1 cellular context compared by ENCODE assay signal in the genomic region with DNA sequence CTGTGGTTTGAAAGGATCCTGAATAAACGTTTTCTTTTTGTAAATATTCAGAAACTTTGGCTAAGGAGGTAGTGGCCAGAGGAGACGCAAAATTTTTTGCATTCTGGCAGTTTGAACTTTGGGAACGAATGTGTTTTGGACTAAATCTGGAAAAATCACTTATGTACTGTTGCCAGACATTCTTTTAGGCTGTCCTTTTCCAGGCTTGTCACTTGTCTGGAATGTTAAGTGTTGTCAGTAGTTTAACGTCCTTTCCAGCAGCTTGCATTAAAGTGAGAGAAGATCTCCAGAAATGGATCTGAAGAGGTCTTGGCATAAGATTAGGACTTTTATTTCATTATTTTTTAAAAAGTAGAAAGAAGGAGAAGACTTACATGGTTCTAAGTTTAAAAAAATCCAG.
TF ChIP-seq lines count a peak whose summit lies in the region.

No MANE protein-coding gene starts in this region.

TF ChIP-seq in SK-N-SH, 30 proteins besides CTCF, POLR2A, EP300 and RAD21:
- TF ChIP-seq MAX (IDR thresholded peaks at IDR 0.05; ENCODE audit: low read depth), result no peak
- TF ChIP-seq ELF1 (IDR thresholded peaks at IDR 0.05), result no peak
- peak; percentile 87 for TF ChIP-seq FOXM1 (IDR thresholded peaks at IDR 0.05; ENCODE audit: low read depth)
- TF ChIP-seq, protein P1, sequence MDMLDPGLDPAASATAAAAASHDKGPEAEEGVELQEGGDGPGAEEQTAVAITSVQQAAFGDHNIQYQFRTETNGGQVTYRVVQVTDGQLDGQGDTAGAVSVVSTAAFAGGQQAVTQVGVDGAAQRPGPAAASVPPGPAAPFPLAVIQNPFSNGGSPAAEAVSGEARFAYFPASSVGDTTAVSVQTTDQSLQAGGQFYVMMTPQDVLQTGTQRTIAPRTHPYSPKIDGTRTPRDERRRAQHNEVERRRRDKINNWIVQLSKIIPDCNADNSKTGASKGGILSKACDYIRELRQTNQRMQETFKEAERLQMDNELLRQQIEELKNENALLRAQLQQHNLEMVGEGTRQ (IDR thresholded peaks at IDR 0.05; ENCODE audit: borderline replicate concordance, low read depth, low read length), result no peak
- no peak for TF ChIP-seq USF1 (IDR thresholded peaks at IDR 0.05; ENCODE audit: borderline replicate concordance, low read depth)
- TF ChIP-seq SMC3 (IDR thresholded peaks at IDR 0.05; ENCODE audit: low read depth, low read length), result no peak
- TF ChIP-seq FOXJ3 (CRISPR knock-in tag; IDR thresholded peaks at IDR 0.05), result no peak
- no peak for TF ChIP-seq IRF3 (IDR thresholded peaks at IDR 0.05; ENCODE audit: low read depth, low read length)
- peak; percentile 22; the same call in 1 of the 2 replicates for TF ChIP-seq TAF1 (IDR thresholded peaks at IDR 0.05; ENCODE audit: borderline replicate concordance, low read depth, low read length)
- peak; percentile 76 for TF ChIP-seq MEF2A (IDR thresholded peaks at IDR 0.05; ENCODE audit: borderline replicate concordance, low read depth)
- peak; percentile 57; the same call in 1 of the 2 replicates for TF ChIP-seq FOSL2 (IDR thresholded peaks at IDR 0.05; ENCODE audit: borderline replicate concordance, low read depth)
- TF ChIP-seq MXI1 (IDR thresholded peaks at IDR 0.05; ENCODE audit: low read depth, low read length), result no peak
- peak; percentile 91; the same call in 1 of the 2 replicates for TF ChIP-seq TEAD4 (IDR thresholded peaks at IDR 0.05; ENCODE audit: borderline replicate concordance, insufficient read depth)
- TF ChIP-seq, protein P2, sequence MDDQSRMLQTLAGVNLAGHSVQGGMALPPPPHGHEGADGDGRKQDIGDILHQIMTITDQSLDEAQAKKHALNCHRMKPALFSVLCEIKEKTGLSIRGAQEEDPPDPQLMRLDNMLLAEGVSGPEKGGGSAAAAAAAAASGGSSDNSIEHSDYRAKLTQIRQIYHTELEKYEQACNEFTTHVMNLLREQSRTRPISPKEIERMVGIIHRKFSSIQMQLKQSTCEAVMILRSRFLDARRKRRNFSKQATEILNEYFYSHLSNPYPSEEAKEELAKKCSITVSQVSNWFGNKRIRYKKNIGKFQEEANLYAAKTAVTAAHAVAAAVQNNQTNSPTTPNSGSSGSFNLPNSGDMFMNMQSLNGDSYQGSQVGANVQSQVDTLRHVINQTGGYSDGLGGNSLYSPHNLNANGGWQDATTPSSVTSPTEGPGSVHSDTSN (IDR thresholded peaks at IDR 0.05), result peak; percentile 87
- TF ChIP-seq NRF1 (IDR thresholded peaks at IDR 0.05; ENCODE audit: low read depth, low read length), result no peak
- peak; percentile 51; the same call in 1 of the 2 replicates for TF ChIP-seq POLR2AphosphoS5 (IDR thresholded peaks at IDR 0.05; ENCODE audit: low read depth, low read length)
- peak; percentile 87 for TF ChIP-seq NFIC (IDR thresholded peaks at IDR 0.05; ENCODE audit: borderline replicate concordance)
- TF ChIP-seq TCF12 (IDR thresholded peaks at IDR 0.05), result peak; percentile 85
- TF ChIP-seq, protein P3, sequence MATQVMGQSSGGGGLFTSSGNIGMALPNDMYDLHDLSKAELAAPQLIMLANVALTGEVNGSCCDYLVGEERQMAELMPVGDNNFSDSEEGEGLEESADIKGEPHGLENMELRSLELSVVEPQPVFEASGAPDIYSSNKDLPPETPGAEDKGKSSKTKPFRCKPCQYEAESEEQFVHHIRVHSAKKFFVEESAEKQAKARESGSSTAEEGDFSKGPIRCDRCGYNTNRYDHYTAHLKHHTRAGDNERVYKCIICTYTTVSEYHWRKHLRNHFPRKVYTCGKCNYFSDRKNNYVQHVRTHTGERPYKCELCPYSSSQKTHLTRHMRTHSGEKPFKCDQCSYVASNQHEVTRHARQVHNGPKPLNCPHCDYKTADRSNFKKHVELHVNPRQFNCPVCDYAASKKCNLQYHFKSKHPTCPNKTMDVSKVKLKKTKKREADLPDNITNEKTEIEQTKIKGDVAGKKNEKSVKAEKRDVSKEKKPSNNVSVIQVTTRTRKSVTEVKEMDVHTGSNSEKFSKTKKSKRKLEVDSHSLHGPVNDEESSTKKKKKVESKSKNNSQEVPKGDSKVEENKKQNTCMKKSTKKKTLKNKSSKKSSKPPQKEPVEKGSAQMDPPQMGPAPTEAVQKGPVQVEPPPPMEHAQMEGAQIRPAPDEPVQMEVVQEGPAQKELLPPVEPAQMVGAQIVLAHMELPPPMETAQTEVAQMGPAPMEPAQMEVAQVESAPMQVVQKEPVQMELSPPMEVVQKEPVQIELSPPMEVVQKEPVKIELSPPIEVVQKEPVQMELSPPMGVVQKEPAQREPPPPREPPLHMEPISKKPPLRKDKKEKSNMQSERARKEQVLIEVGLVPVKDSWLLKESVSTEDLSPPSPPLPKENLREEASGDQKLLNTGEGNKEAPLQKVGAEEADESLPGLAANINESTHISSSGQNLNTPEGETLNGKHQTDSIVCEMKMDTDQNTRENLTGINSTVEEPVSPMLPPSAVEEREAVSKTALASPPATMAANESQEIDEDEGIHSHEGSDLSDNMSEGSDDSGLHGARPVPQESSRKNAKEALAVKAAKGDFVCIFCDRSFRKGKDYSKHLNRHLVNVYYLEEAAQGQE (IDR thresholded peaks at IDR 0.05; ENCODE audit: low read depth, low read length), result no peak
- TF ChIP-seq JUND (IDR thresholded peaks at IDR 0.05), result peak; percentile 67
- TF ChIP-seq YY1 (IDR thresholded peaks at IDR 0.05; ENCODE audit: low read depth), result no peak
- no peak for TF ChIP-seq CHD2 (IDR thresholded peaks at IDR 0.05; ENCODE audit: low read length, partially characterized antibody)
- TF ChIP-seq ZBTB33 (IDR thresholded peaks at IDR 0.05; ENCODE audit: borderline replicate concordance, low read depth), result no peak; the same call in 1 of the 2 replicates
- no peak for TF ChIP-seq GATA2 (CRISPR knock-in tag; IDR thresholded peaks at IDR 0.05)
- TF ChIP-seq GABPA (IDR thresholded peaks at IDR 0.05; ENCODE audit: low read depth), result no peak
- TF ChIP-seq SIN3A (IDR thresholded peaks at IDR 0.05; ENCODE audit: borderline replicate concordance, low read depth, low read length), result no peak
- peak; percentile 60; the same call in 1 of the 2 replicates for TF ChIP-seq RXRA (IDR thresholded peaks at IDR 0.05; ENCODE audit: borderline replicate concordance, low read depth)
- no peak for TF ChIP-seq RCOR1 (IDR thresholded peaks at IDR 0.05; ENCODE audit: low read length)
- TF ChIP-seq EZH2phosphoT487 (IDR thresholded peaks at IDR 0.05; ENCODE audit: borderline replicate concordance, low read depth), result no peak
- TF ChIP-seq RFX5 (IDR thresholded peaks at IDR 0.05; ENCODE audit: low read length), result no peak
TF ChIP-seq in SK-N-SH: peak in this region for 11.
